ENCODE assay signal across 8 cellular contexts in the genomic region with DNA sequence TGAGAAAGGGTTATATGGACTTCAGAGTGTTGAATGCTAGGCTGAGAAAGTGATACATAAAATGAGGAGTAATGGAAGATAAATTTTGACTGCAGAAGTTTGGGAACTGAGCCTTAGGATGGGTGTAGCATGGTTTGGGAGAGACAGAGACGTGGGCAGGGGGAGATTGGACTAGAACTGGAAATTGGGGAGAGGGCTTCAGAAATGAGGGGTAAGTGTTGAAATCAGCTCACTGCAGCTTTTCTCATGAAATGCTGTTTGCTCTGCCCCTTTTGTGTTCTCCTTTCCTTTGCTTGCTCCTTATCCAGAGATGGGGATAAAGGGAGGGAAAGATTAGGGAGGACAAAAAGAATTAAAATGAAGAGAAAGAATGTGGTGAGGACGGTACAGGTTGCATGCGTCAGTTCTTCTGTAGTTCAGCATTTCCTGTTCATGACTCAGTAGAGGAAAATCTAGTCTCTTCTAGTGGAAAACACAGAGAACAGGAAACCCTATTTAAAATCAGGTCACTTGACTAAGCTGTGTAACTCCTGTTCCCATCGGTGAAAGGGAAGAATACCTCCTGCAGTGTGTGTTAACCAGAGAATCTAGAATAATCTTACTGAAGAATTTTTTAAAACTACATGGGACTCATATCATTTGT.
DNase-seq lines count a peak whose midpoint lies in the region; ATAC-seq and TF ChIP-seq lines count a peak whose summit lies in the region.

No MANE protein-coding gene starts in this region.

- intact Hi-C loops in colonic mucosa (cut with DNase I): loop anchor here (5.0 kb wide), 1 partner anchor 104 kb away; the partner anchor contains the start of gene CRIM1

- H3K27me3 ChIP-seq in colonic mucosa: no peaks in the 10 kb centered on the region
- no peaks in the 10 kb centered on the region for H3K27me3 ChIP-seq in SJCRH30

- ATAC-seq in activated T-cell treated with anti-CD3 and anti-CD28 coated beads, Interleukin-2, amount 50 U/mL, for 72 hours (replicated peaks in 1 of 2): peak; percentile 75 to 92
- peak; percentile 78 for ATAC-seq in HG03565 (IDR thresholded peaks at IDR 0.05; ENCODE audit: unreplicated experiment)
- peak; percentile 57 to 65 for ATAC-seq in natural killer cell treated with Interleukin-12 subunit alpha and Interleukin-12 subunit beta and Interleukin-15 and Interleukin-18, amount 100 ng/mL, for 72 hours

- H3K4me1 ChIP-seq in colonic mucosa (no peaks in the 10 kb centered on the region), SJCRH30 (peaks cover 10% of the 10 kb centered on the region)

- H3K27ac Mint-ChIP-seq in activated T-cell treated with anti-CD3 and anti-CD28 coated beads, Interleukin-2, amount 50 U/mL, for 72 hours: peak overlapping the region; percentile 2
- no peak overlapping the region for H3K27ac Mint-ChIP-seq in natural killer cell treated with Interleukin-12 subunit alpha and Interleukin-12 subunit beta and Interleukin-15 and Interleukin-18, amount 100 ng/mL, for 72 hours

- H3K4me3 Mint-ChIP-seq in activated T-cell treated with anti-CD3 and anti-CD28 coated beads, Interleukin-2, amount 50 U/mL, for 72 hours: no peak overlapping the region
- no peak overlapping the region for H3K4me3 Mint-ChIP-seq in natural killer cell treated with Interleukin-12 subunit alpha and Interleukin-12 subunit beta and Interleukin-15 and Interleukin-18, amount 100 ng/mL, for 72 hours

- no peaks in the 10 kb centered on the region for H3K9me3 Mint-ChIP-seq in activated T-cell treated with anti-CD3 and anti-CD28 coated beads, Interleukin-2, amount 50 U/mL, for 72 hours
- H3K9me3 Mint-ChIP-seq in natural killer cell treated with Interleukin-12 subunit alpha and Interleukin-12 subunit beta and Interleukin-15 and Interleukin-18, amount 100 ng/mL, for 72 hours: no peaks in the 10 kb centered on the region

- H3K4me3 ChIP-seq in colonic mucosa (no peak overlapping the region), SJCRH30 (no peak overlapping the region)

- peak in 1 of 2 donors; percentile 4 for DNase-seq in activated T-cell treated with anti-CD3 and anti-CD28 coated beads, Interleukin-2, amount 50 U/mL, for 72 hours
- DNase-seq in activated T-cell treated with anti-CD3 and anti-CD28 coated beads for 4 hours (no peak), colonic mucosa (no peak), amygdala (lab: John Stamatoyannopoulos, UW) (no peak), SJCRH30 (no peak), NCI-H1436 (lab: John Stamatoyannopoulos, UW) (no peak)
- DNase-seq in natural killer cell treated with Interleukin-12 subunit alpha and Interleukin-12 subunit beta and Interleukin-15 and Interleukin-18, amount 100 ng/mL, for 72 hours (ENCODE audit: low spot score): no peak

- TF ChIP-seq CTCF in colonic mucosa (IDR thresholded peaks at IDR 0.05): no peak

- no peaks in the 10 kb centered on the region for H3K36me3 ChIP-seq in colonic mucosa
- H3K36me3 ChIP-seq in SJCRH30: 0 out of 2 replicates have a peak, but pooled peaks cover 2% of the 10 kb centered on the region

- H3K4me1 Mint-ChIP-seq in activated T-cell treated with anti-CD3 and anti-CD28 coated beads, Interleukin-2, amount 50 U/mL, for 72 hours (ENCODE audit: low read depth): no peaks in the 10 kb centered on the region
- peaks cover 5 to 9% of the 10 kb centered on the region in 2 donors for H3K4me1 Mint-ChIP-seq in natural killer cell treated with Interleukin-12 subunit alpha and Interleukin-12 subunit beta and Interleukin-15 and Interleukin-18, amount 100 ng/mL, for 72 hours (ENCODE audit: low read depth in 2 of 2)

- H3K27ac ChIP-seq in colonic mucosa (peak overlapping the region; percentile 28), SJCRH30 (no peak overlapping the region)

- H3K27me3 Mint-ChIP-seq in activated T-cell treated with anti-CD3 and anti-CD28 coated beads, Interleukin-2, amount 50 U/mL, for 72 hours (ENCODE audit: low read depth): no peaks in the 10 kb centered on the region
- no peaks in the 10 kb centered on the region for H3K27me3 Mint-ChIP-seq in natural killer cell treated with Interleukin-12 subunit alpha and Interleukin-12 subunit beta and Interleukin-15 and Interleukin-18, amount 100 ng/mL, for 72 hours

- H3K9me3 ChIP-seq in colonic mucosa (no peaks in the 10 kb centered on the region), SJCRH30 (replicated peaks) (no peaks in the 10 kb centered on the region)

- H3K36me3 Mint-ChIP-seq in activated T-cell treated with anti-CD3 and anti-CD28 coated beads, Interleukin-2, amount 50 U/mL, for 72 hours (ENCODE audit: insufficient read depth in 2 of 2): peaks cover 0 to 2% of the 10 kb centered on the region in 2 donors
- no peaks in the 10 kb centered on the region for H3K36me3 Mint-ChIP-seq in natural killer cell treated with Interleukin-12 subunit alpha and Interleukin-12 subunit beta and Interleukin-15 and Interleukin-18, amount 100 ng/mL, for 72 hours

- H3K9ac ChIP-seq in colonic mucosa (ENCODE audit: low read depth in 2 of 2, low read length in 2 of 2): no peak overlapping the region
